Comparison of ENCODE assay signal across 12 cellular contexts in genomic region chr1:233360525-233361094, GRCh38. TPM values are rescaled to one million over a fixed set of nuclear protein-coding genes. Genes with fewer than 3 reads are reported as not detected.
A peak's percentile ranks its signal among the peaks of the same experiment; 100 is the strongest.
DNase-seq lines count a peak whose midpoint lies in the region; ATAC-seq and TF ChIP-seq lines count a peak whose summit lies in the region.
"Had no signal": no experiment of that assay in that cellular context is flagged by ENCODE, and none has a peak within 500 bp of the region (broad histone marks: within the 10 kb centered on the region; RNA-seq: fewer than 3 reads in every experiment).

No MANE protein-coding gene starts in this region.

- H3K4me1 Mint-ChIP-seq in Calu3 (ENCODE audit: low read depth, unreplicated experiment), result peaks cover 76% of the 10 kb centered on the region
- peaks cover 23% of the 10 kb centered on the region for H3K4me1 Mint-ChIP-seq in nephron progenitor cell

- H3K27ac Mint-ChIP-seq in Calu3 (ENCODE audit: unreplicated experiment), result peak overlapping the region; percentile 91
- H3K27ac Mint-ChIP-seq in nephron progenitor cell, result peak overlapping the region; percentile 25
- H3K27ac Mint-ChIP-seq: CD14-positive monocyte; CD8-positive, alpha-beta T cell; IgD-negative memory B cell had no signal

- ATAC-seq in GM21447 (IDR thresholded peaks at IDR 0.05; ENCODE audit: unreplicated experiment), result no peak
- ATAC-seq: CD8-positive, alpha-beta T cell; HCT116 had no signal

- H3K36me3 Mint-ChIP-seq in Calu3 (ENCODE audit: insufficient read depth, unreplicated experiment), result peaks cover 16% of the 10 kb centered on the region
- H3K36me3 Mint-ChIP-seq in nephron progenitor cell (ENCODE audit: low read depth), result no peaks in the 10 kb centered on the region
- H3K36me3 Mint-ChIP-seq: CD8-positive, alpha-beta T cell had no signal

- intact Hi-C loops in Calu3 (cut with micrococcal nuclease; ENCODE audit: unreplicated experiment), result loop anchor here (5.0 to 10.0 kb wide), 4 partner anchors 58 to 312 kb away; partner anchors contain the start of gene KCNK1

- DNase-seq in Calu3 (no peak), kidney tubule cell (ENCODE audit: low spot score) (peak; percentile 5), nephron progenitor cell (no peak), HUDEP-2 (lab: John Stamatoyannopoulos, UW; ENCODE audit: unreplicated experiment in 76 of 76) (no peak), KBM-7 (no peak)
- DNase-seq: CD8-positive, alpha-beta T cell; COR-L47 had no signal

- peak overlapping the region; percentile 75 for H3K27ac ChIP-seq in VCaP

- in situ Hi-C loops in KBM-7 (cut with MboI; ENCODE audit: low pct_unique_long_range_greater_than_20kb, low sequenced_read_pairs), result no loop called here

- TF ChIP-seq CTCF in Calu3 (IDR thresholded peaks at IDR 0.05; ENCODE audit: unreplicated experiment) (no peak), VCaP (conservative IDR thresholded peaks at IDR 0.05) (no peak), nephron progenitor cell (IDR thresholded peaks at IDR 0.05) (no peak)

- H3K4me3 Mint-ChIP-seq in Calu3 (ENCODE audit: low read depth, unreplicated experiment), result peak overlapping the region; percentile 45
- no peak overlapping the region for H3K4me3 Mint-ChIP-seq in nephron progenitor cell
- H3K4me3 Mint-ChIP-seq: CD14-positive monocyte; CD8-positive, alpha-beta T cell; IgD-negative memory B cell had no signal

- H3K27me3 Mint-ChIP-seq in Calu3 (ENCODE audit: unreplicated experiment) (no peaks in the 10 kb centered on the region), nephron progenitor cell (ENCODE audit: low read depth, poor library complexity) (peaks cover 3% of the 10 kb centered on the region)
- H3K27me3 Mint-ChIP-seq: IgD-negative memory B cell had no signal

- CTCF ChIA-PET in Calu3 (lab: Charles Lee), result interaction anchor here (0.9 kb wide), 1 partner anchor 160 kb away, joined by 4 read pairs; no protein-coding TSS in a partner anchor

- no TSS peak for BruUV-seq in Calu3 (replicated peaks; lab: Mats Ljungman, UMichigan)

- H3K9me3 Mint-ChIP-seq in Calu3 (ENCODE audit: low read depth, unreplicated experiment), result no peaks in the 10 kb centered on the region
- H3K9me3 Mint-ChIP-seq in nephron progenitor cell, result no peaks in the 10 kb centered on the region
- H3K9me3 Mint-ChIP-seq: CD8-positive, alpha-beta T cell had no signal

RNA-seq across cellular contexts. Expression of gene MAP3K21, which starts 33.1 kb away (rescaled TPM):
- total RNA-seq in Calu3 (2022), result 22.5 and 33.6 TPM in 2 replicates
